12 cellular contexts compared by ENCODE assay signal in the genomic region with DNA sequence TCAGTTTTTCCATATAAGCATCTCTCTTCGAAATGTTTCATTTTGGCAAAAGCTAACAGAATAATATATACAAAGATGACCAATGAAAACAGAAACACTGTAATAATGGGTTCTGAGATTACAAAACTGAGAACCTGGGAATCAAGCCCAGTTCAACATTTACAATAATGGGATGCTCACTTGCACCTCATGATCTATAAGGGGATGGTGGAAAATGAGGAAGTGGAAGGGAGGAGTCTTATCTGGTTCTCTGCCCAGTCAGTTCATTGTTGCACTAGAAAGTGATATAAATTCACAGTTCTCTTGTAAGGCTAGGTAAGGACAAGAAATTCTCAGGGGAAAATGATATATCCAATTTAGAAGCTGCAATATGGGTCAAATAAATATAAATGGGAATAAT.
"Had no signal": no experiment of that assay in that cellular context is flagged by ENCODE, and none has a peak within 500 bp of the region (broad histone marks: within the 10 kb centered on the region; RNA-seq: fewer than 3 reads in every experiment).

No MANE protein-coding gene starts in this region.

- H3K4me1 ChIP-seq: ascending aorta, sigmoid colon had no signal

- FAIRE-seq: endothelial cell of umbilical vein had no signal

- H3K27me3 ChIP-seq: ascending aorta, sigmoid colon had no signal

- H3K9me3 ChIP-seq: ascending aorta, sigmoid colon had no signal

- H3K4me3 ChIP-seq: ascending aorta, sigmoid colon had no signal

- H3K27ac ChIP-seq: ascending aorta had no signal

- H3K36me3 ChIP-seq: ascending aorta, sigmoid colon had no signal

- DNase-seq: activated CD4-positive, alpha-beta T cell treated with anti-CD3 and anti-CD28 coated beads for 36 hours; activated CD8-positive, alpha-beta memory T cell treated with anti-CD3 and anti-CD28 coated beads, Interleukin-2, amount 50 U/mL, for 4 hours; activated CD8-positive, alpha-beta T cell treated with anti-CD3 and anti-CD28 coated beads for 36 hours; activated naive CD4-positive, alpha-beta T cell; hypothalamus; kidney glomerular epithelial cell; mesendoderm; sigmoid colon; stimulated activated CD4-positive, alpha-beta T cell treated with anti-CD3 and anti-CD28 coated beads, Interleukin-12 subunit alpha, Interleukin-12 subunit beta, amount 100 ng/mL, for 4 hours; stimulated activated CD4-positive, alpha-beta T cell treated with anti-CD3 and anti-CD28 coated beads, Interleukin-2, amount 100 ng/mL, for 48 hours had no signal
